ENCODE assay signal across 1 cellular context in genomic region chr11:7019500-7020182, GRCh38.
TF ChIP-seq lines count a peak whose summit lies in the region.

No MANE protein-coding gene starts in this region.

TF ChIP-seq in HEK293, 187 proteins besides CTCF, POLR2A, EP300 and RAD21 (continued from another document):
- TF ChIP-seq, protein P1, sequence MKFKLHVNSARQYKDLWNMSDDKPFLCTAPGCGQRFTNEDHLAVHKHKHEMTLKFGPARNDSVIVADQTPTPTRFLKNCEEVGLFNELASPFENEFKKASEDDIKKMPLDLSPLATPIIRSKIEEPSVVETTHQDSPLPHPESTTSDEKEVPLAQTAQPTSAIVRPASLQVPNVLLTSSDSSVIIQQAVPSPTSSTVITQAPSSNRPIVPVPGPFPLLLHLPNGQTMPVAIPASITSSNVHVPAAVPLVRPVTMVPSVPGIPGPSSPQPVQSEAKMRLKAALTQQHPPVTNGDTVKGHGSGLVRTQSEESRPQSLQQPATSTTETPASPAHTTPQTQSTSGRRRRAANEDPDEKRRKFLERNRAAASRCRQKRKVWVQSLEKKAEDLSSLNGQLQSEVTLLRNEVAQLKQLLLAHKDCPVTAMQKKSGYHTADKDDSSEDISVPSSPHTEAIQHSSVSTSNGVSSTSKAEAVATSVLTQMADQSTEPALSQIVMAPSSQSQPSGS (tag by site-specific recombination; IDR thresholded peaks at IDR 0.05; ENCODE audit: low read depth) = no peak
- no peak for TF ChIP-seq ZNF324 (tag by site-specific recombination; IDR thresholded peaks at IDR 0.05)
- TF ChIP-seq ZSCAN5A (tag by site-specific recombination; IDR thresholded peaks at IDR 0.05) = no peak
- no peak for TF ChIP-seq ZNF571 (tag by site-specific recombination; IDR thresholded peaks at IDR 0.05)
- TF ChIP-seq PATZ1 (tag by site-specific recombination; IDR thresholded peaks at IDR 0.05) = no peak
- TF ChIP-seq HIC1 (tag by site-specific recombination; IDR thresholded peaks at IDR 0.05) = no peak
- no peak for TF ChIP-seq ZNF596 (tag by site-specific recombination; IDR thresholded peaks at IDR 0.05)
- TF ChIP-seq ZNF19 (tag by site-specific recombination; IDR thresholded peaks at IDR 0.05; ENCODE audit: low read depth) = no peak
- TF ChIP-seq HOXA7 (CRISPR knock-in tag; IDR thresholded peaks at IDR 0.05; ENCODE audit: borderline replicate concordance) = no peak
- TF ChIP-seq ZNF558 (tag by site-specific recombination; IDR thresholded peaks at IDR 0.05) = no peak
- no peak for TF ChIP-seq ZFHX2 (tag by site-specific recombination; conservative IDR thresholded peaks at IDR 0.05)
- no peak for TF ChIP-seq ZNF146 (tag by site-specific recombination; IDR thresholded peaks at IDR 0.05)
- TF ChIP-seq HOXD13 (CRISPR knock-in tag; IDR thresholded peaks at IDR 0.05; ENCODE audit: borderline replicate concordance) = no peak
- no peak for TF ChIP-seq OVOL3 (tag by site-specific recombination; IDR thresholded peaks at IDR 0.05)
- TF ChIP-seq ZNF777 (tag by site-specific recombination; IDR thresholded peaks at IDR 0.05; ENCODE audit: borderline replicate concordance) = 0 out of 2 replicates have a peak, but pooled peaks have one; percentile 51
- TF ChIP-seq ZBTB20 (tag by site-specific recombination; IDR thresholded peaks at IDR 0.05) = peak; percentile 98
- TF ChIP-seq ZNF26 (tag by site-specific recombination; IDR thresholded peaks at IDR 0.05) = no peak
- 0 out of 2 replicates have a peak, but pooled peaks have one; percentile 24 for TF ChIP-seq ZBTB48 (tag by site-specific recombination; IDR thresholded peaks at IDR 0.05)
- 0 out of 2 replicates have a peak, but pooled peaks have one; percentile 45 for TF ChIP-seq TRIM28 (IDR thresholded peaks at IDR 0.05; ENCODE audit: borderline replicate concordance, low read length)
- TF ChIP-seq ZXDB (tag by site-specific recombination; IDR thresholded peaks at IDR 0.05) = no peak
- no peak for TF ChIP-seq PRDM10 (tag by site-specific recombination; IDR thresholded peaks at IDR 0.05)
- TF ChIP-seq ZNF610 (tag by site-specific recombination; IDR thresholded peaks at IDR 0.05; ENCODE audit: borderline replicate concordance) = no peak
- TF ChIP-seq ZNF354C (tag by site-specific recombination; IDR thresholded peaks at IDR 0.05; ENCODE audit: borderline replicate concordance, low read depth) = no peak
- 0 out of 2 replicates have a peak, but pooled peaks have one; percentile 14 for TF ChIP-seq ZNF398 (tag by site-specific recombination; IDR thresholded peaks at IDR 0.05)
- TF ChIP-seq ZNF600 (tag by site-specific recombination; IDR thresholded peaks at IDR 0.05) = no peak
- 0 out of 2 replicates have a peak, but pooled peaks have one; percentile 6 for TF ChIP-seq ZBTB8A (tag by site-specific recombination; IDR thresholded peaks at IDR 0.05)
- no peak for TF ChIP-seq KLF17 (tag by site-specific recombination; IDR thresholded peaks at IDR 0.05)
- no peak for TF ChIP-seq ZNF624 (tag by site-specific recombination; IDR thresholded peaks at IDR 0.05)
- TF ChIP-seq ZNF747 (tag by site-specific recombination; IDR thresholded peaks at IDR 0.05) = no peak
- TF ChIP-seq, protein P2, sequence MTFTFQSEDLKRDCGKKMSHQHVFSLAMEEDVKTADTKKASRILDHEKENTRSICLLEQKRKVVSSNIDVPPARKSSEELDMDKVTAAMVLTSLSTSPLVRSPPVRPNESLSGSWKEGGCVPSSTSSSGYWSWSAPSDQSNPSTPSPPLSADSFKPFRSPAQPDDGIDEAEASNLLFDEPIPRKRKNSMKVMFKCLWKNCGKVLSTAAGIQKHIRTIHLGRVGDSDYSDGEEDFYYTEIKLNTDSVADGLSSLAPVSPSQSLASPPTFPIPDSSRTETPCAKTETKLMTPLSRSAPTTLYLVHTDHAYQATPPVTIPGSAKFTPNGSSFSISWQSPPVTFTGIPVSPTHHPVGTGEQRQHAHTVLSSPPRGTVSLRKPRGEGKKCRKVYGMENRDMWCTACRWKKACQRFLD (tag by site-specific recombination; IDR thresholded peaks at IDR 0.05) = no peak
- TF ChIP-seq ZNF530 (tag by site-specific recombination; IDR thresholded peaks at IDR 0.05; ENCODE audit: low read depth) = no peak
- TF ChIP-seq ZNF792 (tag by site-specific recombination; IDR thresholded peaks at IDR 0.05) = no peak
- TF ChIP-seq MYNN (tag by site-specific recombination; IDR thresholded peaks at IDR 0.05; ENCODE audit: borderline replicate concordance) = no peak
- no peak for TF ChIP-seq ZNF175 (tag by site-specific recombination; IDR thresholded peaks at IDR 0.05)
- no peak for TF ChIP-seq YY1 (tag by site-specific recombination; IDR thresholded peaks at IDR 0.05)
- TF ChIP-seq REST (tag by site-specific recombination; IDR thresholded peaks at IDR 0.05) = no peak
- no peak for TF ChIP-seq SCRT1 (tag by site-specific recombination; IDR thresholded peaks at IDR 0.05; ENCODE audit: borderline replicate concordance)
- TF ChIP-seq ZNF501 (tag by site-specific recombination; IDR thresholded peaks at IDR 0.05) = no peak
- TF ChIP-seq ZNF664 (tag by site-specific recombination; IDR thresholded peaks at IDR 0.05) = no peak
- no peak for TF ChIP-seq ZNF169 (tag by site-specific recombination; IDR thresholded peaks at IDR 0.05)
- TF ChIP-seq SCRT2 (tag by site-specific recombination; IDR thresholded peaks at IDR 0.05) = no peak
- TF ChIP-seq ZSCAN16 (tag by site-specific recombination; IDR thresholded peaks at IDR 0.05) = no peak
TF ChIP-seq in HEK293: peak in this region for 6.
